ENCODE assay signal across 7 cellular contexts in genomic region chr14:20454645-20455354, GRCh38. TPM values are rescaled to one million over a fixed set of nuclear protein-coding genes. Genes with fewer than 3 reads are reported as not detected.
DNase-seq lines count a peak whose midpoint lies in the region; ATAC-seq, FAIRE-seq and TF ChIP-seq lines count a peak whose summit lies in the region.

APEX1 (plus strand) TSS chr14:20455226; CDS start chr14:20455646, 420 bp downstream.
OSGEP (minus strand) TSS chr14:20454812; CDS start chr14:20454683, 129 bp downstream.

- TF ChIP-seq CTCF in body of pancreas (IDR thresholded peaks at IDR 0.05): peak in 4 of 7 experiments; percentile 5 to 23 (median 15)

- ATAC-seq in GM18519 (IDR thresholded peaks at IDR 0.05; ENCODE audit: low FRiP score, unreplicated experiment): peak; percentile 78
- peak; percentile 83 for ATAC-seq in HG03060 (IDR thresholded peaks at IDR 0.05; ENCODE audit: low read depth, unreplicated experiment)
- peak; percentile 94 for ATAC-seq in body of pancreas
- peak; percentile 99 for ATAC-seq in sciatic nerve

- H3K27ac ChIP-seq in body of pancreas: peak within 1 kb of the TSS; percentile 90 to 97 (median 96)

- H3K27me3 ChIP-seq in body of pancreas: no peaks in the 10 kb centered on the region

- TF ChIP-seq POLR2A in body of pancreas (IDR thresholded peaks at IDR 0.05): peak; percentile 57 to 93 (median 93)

- peaks cover 38% of the 10 kb centered on the region for H3K4me1 ChIP-seq in body of pancreas

- H3K9me3 ChIP-seq in body of pancreas: no peaks in the 10 kb centered on the region

- peaks cover 3 to 32% of the 10 kb centered on the region in 2 donors for H3K36me3 ChIP-seq in body of pancreas (replicated peaks in 1 of 2; ENCODE audit: insufficient read depth in 1 of 2, low read depth in 2 of 2)

- 0% methylated on average over 33 to 44 of the region's 44 CpGs for WGBS in body of pancreas, 2 donors

- H3K4me3 ChIP-seq in body of pancreas: peak within 1 kb of the TSS; percentile 82 to 95

- DNase-seq in NCI-H2107 (lab: John Stamatoyannopoulos, UW) (peak; percentile 98), body of pancreas (peak; percentile 98 to 99 (median 99)), iPS DF 19.7 (ENCODE audit: low read depth, low spot score) (peak; percentile 92), sciatic nerve (ENCODE audit: low spot score) (peak; percentile 99)

- intact Hi-C loops in body of pancreas (cut with DNase I) (no loop called here), sciatic nerve (cut with DNase I) (no loop called here)

- FAIRE-seq in TTC549 (lab: Jason Lieb, UNC): peak; percentile 91

RNA-seq across cellular contexts. Expression of gene APEX1, which starts in this region (rescaled TPM):
- total RNA-seq in body of pancreas (100 to 1,000 TPM in 1 of 2 donors, 10 to 100 TPM in 1; 86.7 to 101 TPM), sciatic nerve (68.0 TPM)

RNA-seq across cellular contexts. Expression of gene OSGEP, which starts in this region (rescaled TPM):
- 10 to 100 TPM; 36.1 to 53.4 TPM for total RNA-seq in body of pancreas
- 38.8 TPM for total RNA-seq in sciatic nerve

Comparison
In these comparisons a context has a peak if more than half of its experiments do, and no peak if none do; other contexts are left out.
1. Peak in every context shown above with its lines: DNase-seq, ATAC-seq, H3K4me3 ChIP-seq and H3K27ac ChIP-seq.